26 cellular contexts compared by ENCODE assay signal in the genomic region with DNA sequence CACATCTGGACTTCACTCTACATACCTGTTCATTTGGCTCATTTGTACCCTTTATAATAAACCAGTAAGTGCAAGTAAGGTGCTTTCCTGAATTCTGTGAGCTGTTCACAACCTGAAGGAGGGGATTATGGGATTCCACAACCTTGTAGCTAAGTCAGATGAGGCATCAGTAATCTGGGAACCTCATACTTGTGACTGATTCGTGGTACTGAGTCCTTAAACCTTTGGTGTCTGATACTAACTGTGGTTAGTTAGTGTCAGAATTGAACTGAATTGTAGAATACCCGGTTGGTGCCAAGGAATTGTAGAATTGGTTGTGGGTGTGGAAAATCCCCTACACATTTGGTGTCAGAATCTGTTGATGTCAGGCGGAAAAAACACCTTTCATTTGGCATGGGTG.
"Had no signal": no experiment of that assay in that cellular context is flagged by ENCODE, and none has a peak within 500 bp of the region (broad histone marks: within the 10 kb centered on the region; RNA-seq: fewer than 3 reads in every experiment).

No MANE protein-coding gene starts in this region.

- H3K4me2 ChIP-seq: neural progenitor cell had no signal

- H3K27ac ChIP-seq: breast epithelium, heart left ventricle, neural progenitor cell, parathyroid adenoma, SK-N-MC, stomach, thyroid gland, upper lobe of right lung, VCaP had no signal

- H3K4me1 ChIP-seq: parathyroid adenoma had no signal

- H3K9me3 ChIP-seq: breast epithelium, heart left ventricle, stomach, thyroid gland, upper lobe of right lung had no signal

- H3K36me3 Mint-ChIP-seq: immature natural killer cell, natural killer cell, neural progenitor cell had no signal

- DNase-seq: activated CD8-positive, alpha-beta memory T cell treated with anti-CD3 and anti-CD28 coated beads, Interleukin-2, amount 50 U/mL, for 4 hours; activated effector memory CD4-positive, alpha-beta T cell treated with Interleukin-2 at 50 U/mL for 16 hours; activated naive CD4-positive, alpha-beta T cell treated with Interleukin-2 at 50 U/mL for 16 hours; activated T-cell treated with anti-CD3 and anti-CD28 coated beads, Interleukin-2, amount 50 U/mL, for 24 hours; amygdala; central memory CD4-positive, alpha-beta T cell; endodermal cell; foreskin fibroblast; heart left ventricle; hypothalamus; immature natural killer cell; natural killer cell; occipital lobe; right cardiac atrium; stimulated activated CD4-positive, alpha-beta T cell treated with anti-CD3 and anti-CD28 coated beads, Interleukin-15, amount 100 ng/mL, for 24 hours; stimulated activated CD4-positive, alpha-beta T cell treated with anti-CD3 and anti-CD28 coated beads, Interleukin-2, amount 100 ng/mL, for 48 hours; stomach; T-helper 9 cell; thyroid gland; upper lobe of right lung had no signal

- H2AFZ ChIP-seq: neural progenitor cell, parathyroid adenoma had no signal

- H3K79me2 ChIP-seq: parathyroid adenoma had no signal

- H3K4me3 Mint-ChIP-seq: activated T-cell treated with anti-CD3 and anti-CD28 coated beads, Interleukin-2, amount 50 U/mL, for 24 hours; endodermal cell; immature natural killer cell; natural killer cell; neural progenitor cell; T-helper 1 cell treated with Interleukin-12 subunit alpha and Interleukin-12 subunit beta and Interleukin-4 antibody, amounts not matched to agents 30 μg/mL and 1 μg/mL, for 36 hours had no signal

- H3K4me3 ChIP-seq: breast epithelium, heart left ventricle, neural progenitor cell, SK-N-MC, stomach, thyroid gland, upper lobe of right lung had no signal

- H3K27ac Mint-ChIP-seq: activated T-cell treated with anti-CD3 and anti-CD28 coated beads, Interleukin-2, amount 50 U/mL, for 24 hours; endodermal cell; immature natural killer cell; natural killer cell; neural progenitor cell; T-helper 1 cell treated with Interleukin-12 subunit alpha and Interleukin-12 subunit beta and Interleukin-4 antibody, amounts not matched to agents 30 μg/mL and 1 μg/mL, for 36 hours had no signal

- H3K9me3 Mint-ChIP-seq: activated T-cell treated with anti-CD3 and anti-CD28 coated beads, Interleukin-2, amount 50 U/mL, for 24 hours; endodermal cell; natural killer cell; neural progenitor cell; T-helper 1 cell treated with Interleukin-12 subunit alpha and Interleukin-12 subunit beta and Interleukin-4 antibody, amounts not matched to agents 30 μg/mL and 1 μg/mL, for 36 hours had no signal

- H3K36me3 ChIP-seq: breast epithelium, heart left ventricle, neural progenitor cell, stomach, thyroid gland, upper lobe of right lung had no signal

- H3K9ac ChIP-seq: neural progenitor cell, parathyroid adenoma had no signal

- H3K27me3 ChIP-seq: breast epithelium, heart left ventricle, neural progenitor cell, stomach, thyroid gland, upper lobe of right lung had no signal

- H3K4me1 Mint-ChIP-seq: immature natural killer cell, natural killer cell had no signal
